In genomic region chr5:56190500-56190899, GRCh38 we compare ENCODE assay signal across 11 cellular contexts. TPM values are rescaled to one million over a fixed set of nuclear protein-coding genes. Genes with fewer than 3 reads are reported as not detected.
DNase-seq lines count a peak whose midpoint lies in the region; ATAC-seq lines count a peak whose summit lies in the region.
"Had no signal": no experiment of that assay in that cellular context is flagged by ENCODE, and none has a peak within 500 bp of the region (broad histone marks: within the 10 kb centered on the region; RNA-seq: fewer than 3 reads in every experiment).

No MANE protein-coding gene starts in this region.

- no peak overlapping the region for H3K27ac Mint-ChIP-seq in activated T-cell treated with anti-CD3 and anti-CD28 coated beads, Interleukin-2, amount 50 U/mL, for 24 hours
- H3K27ac Mint-ChIP-seq: activated CD8-positive, alpha-beta memory T cell treated with anti-CD3 and anti-CD28 coated beads, Interleukin-2, amount 10 ng/mL, durations not matched to agents 7 days and 5 days had no signal

- H3K4me1 Mint-ChIP-seq in activated T-cell treated with anti-CD3 and anti-CD28 coated beads, Interleukin-2, amount 50 U/mL, for 24 hours (ENCODE audit: low read depth), result peaks cover 13% of the 10 kb centered on the region

- ATAC-seq in HG02981 (IDR thresholded peaks at IDR 0.05; ENCODE audit: unreplicated experiment) (no peak), HG03159 (IDR thresholded peaks at IDR 0.05; ENCODE audit: unreplicated experiment) (no peak), GM18511 (IDR thresholded peaks at IDR 0.05; ENCODE audit: unreplicated experiment) (no peak)
- ATAC-seq: activated CD8-positive, alpha-beta memory T cell treated with anti-CD3 and anti-CD28 coated beads, Interleukin-2, amount 10 ng/mL, durations not matched to agents 7 days and 5 days had no signal

- H3K36me3 Mint-ChIP-seq in activated T-cell treated with anti-CD3 and anti-CD28 coated beads, Interleukin-2, amount 50 U/mL, for 24 hours (ENCODE audit: low read depth), result no peaks in the 10 kb centered on the region
- H3K36me3 Mint-ChIP-seq: activated CD8-positive, alpha-beta memory T cell treated with anti-CD3 and anti-CD28 coated beads, Interleukin-2, amount 10 ng/mL, durations not matched to agents 7 days and 5 days had no signal

- no peak overlapping the region for H3K4me3 Mint-ChIP-seq in activated T-cell treated with anti-CD3 and anti-CD28 coated beads, Interleukin-2, amount 50 U/mL, for 24 hours
- H3K4me3 Mint-ChIP-seq: activated CD8-positive, alpha-beta memory T cell treated with anti-CD3 and anti-CD28 coated beads, Interleukin-2, amount 10 ng/mL, durations not matched to agents 7 days and 5 days had no signal

- peak; percentile 11 for DNase-seq in activated T-cell treated with anti-CD3 and anti-CD28 coated beads for 1 hour (ENCODE audit: low read depth)
- DNase-seq in activated T-cell treated with anti-CD3 and anti-CD28 coated beads, Interleukin-2, amount 50 U/mL, for 24 hours, result no peak
- DNase-seq in NCI-H226, result peak; percentile 57
- peak; percentile 99 for DNase-seq in dermis blood vessel endothelial cell
- DNase-seq in putamen (ENCODE audit: low spot score), result peak; percentile 20
- DNase-seq: activated CD8-positive, alpha-beta memory T cell treated with anti-CD3 and anti-CD28 coated beads, Interleukin-2, amount 10 ng/mL, durations not matched to agents 7 days and 5 days; BE2C; NCI-H82 had no signal

- H3K27me3 Mint-ChIP-seq in activated T-cell treated with anti-CD3 and anti-CD28 coated beads, Interleukin-2, amount 50 U/mL, for 24 hours, result no peaks in the 10 kb centered on the region

- H3K9me3 Mint-ChIP-seq in activated T-cell treated with anti-CD3 and anti-CD28 coated beads, Interleukin-2, amount 50 U/mL, for 24 hours, result no peaks in the 10 kb centered on the region

RNA-seq across cellular contexts. Expression of gene ANKRD55, which starts 42.6 kb away (rescaled TPM):
- total RNA-seq in dermis blood vessel endothelial cell, result 1.2 and 3.2 TPM in 2 replicates
